ENCODE assay signal across 12 cellular contexts in genomic region chr1:82819234-82819633, GRCh38.
DNase-seq lines count a peak whose midpoint lies in the region; ATAC-seq and TF ChIP-seq lines count a peak whose summit lies in the region.
"Had no signal": no experiment of that assay in that cellular context is flagged by ENCODE, and none has a peak within 500 bp of the region (broad histone marks: within the 10 kb centered on the region; RNA-seq: fewer than 3 reads in every experiment).

No MANE protein-coding gene starts in this region.

- no peaks in the 10 kb centered on the region for H3K4me1 ChIP-seq in fibroblast of lung (ENCODE audit: control insufficient read depth, extremely low read depth, insufficient read depth, low read length)
- no peaks in the 10 kb centered on the region for H3K4me1 ChIP-seq in ovary (ENCODE audit: insufficient read depth)
- H3K4me1 ChIP-seq: body of pancreas, lower lobe of right lung had no signal

- H3K27ac ChIP-seq in fibroblast of lung (ENCODE audit: insufficient read depth, low read length) (no peak overlapping the region), ovary (no peak overlapping the region)
- H3K27ac ChIP-seq: body of pancreas, lower lobe of right lung had no signal

- H3K4me3 ChIP-seq in fibroblast of lung (replicated peaks in 1 of 4; ENCODE audit: control extremely low read depth in 1 of 4, insufficient read depth in 1 of 4, low read depth in 3 of 4, low read length in 4 of 4) (peak overlapping the region in 1 of 4 experiments; percentile 14), ovary (no peak overlapping the region)
- H3K4me3 ChIP-seq: body of pancreas, lower lobe of right lung had no signal

- no peak overlapping the region for H3K9ac ChIP-seq in fibroblast of lung (ENCODE audit: insufficient read depth, low read length)

- no peak for TF ChIP-seq CTCF in fibroblast of lung (conservative IDR thresholded peaks at IDR 0.05 in 1 of 2, IDR thresholded peaks at IDR 0.05 in 1 of 2; ENCODE audit: low read depth in 1 of 2, low read length in 2 of 2)
- no peak for TF ChIP-seq CTCF in ovary (IDR thresholded peaks at IDR 0.05)

- TF ChIP-seq POLR2A in GM18505 (IDR thresholded peaks at IDR 0.05; ENCODE audit: borderline replicate concordance, extremely low read depth, insufficient read depth, insufficient read length) (no peak), ovary (IDR thresholded peaks at IDR 0.05) (no peak)

- no peaks in the 10 kb centered on the region for H4K20me1 ChIP-seq in fibroblast of lung (ENCODE audit: control insufficient read depth, extremely low read depth, insufficient read depth, low read length)

- intact Hi-C loops in ovary (cut with DNase I), result no loop called here

- no peaks in the 10 kb centered on the region for H3K79me2 ChIP-seq in fibroblast of lung (ENCODE audit: control insufficient read depth, insufficient read depth, low read length)

- ATAC-seq in GM18505 (IDR thresholded peaks at IDR 0.05; ENCODE audit: unreplicated experiment), result peak; percentile 61
- peak; percentile 74 for ATAC-seq in GM19463 (IDR thresholded peaks at IDR 0.05; ENCODE audit: unreplicated experiment)
- ATAC-seq in HG03432 (IDR thresholded peaks at IDR 0.05; ENCODE audit: unreplicated experiment), result peak; percentile 81
- ATAC-seq: body of pancreas, sciatic nerve had no signal

- peak overlapping the region; percentile 65 for H2AFZ ChIP-seq in fibroblast of lung (ENCODE audit: low read length)

- DNase-seq in fibroblast of lung (ENCODE audit: low read depth in 2 of 2), result no peak
- DNase-seq in MV-4-11 (lab: John Stamatoyannopoulos, UW), result no peak
- DNase-seq in DMS114 treated with DMSO at 0.1 percent for 48 hours (lab: John Stamatoyannopoulos, UW; ENCODE audit: unreplicated experiment), result no peak
- no peak for DNase-seq in ovary
- no peak for DNase-seq in amniotic stem cell (lab: John Stamatoyannopoulos, UW)
- DNase-seq: body of pancreas, lower lobe of right lung, SHP77 treated with DMSO at 0.1 percent for 48 hours had no signal

- TF ChIP-seq EP300 in ovary (IDR thresholded peaks at IDR 0.05), result no peak

- no peaks in the 10 kb centered on the region for H3K36me3 ChIP-seq in fibroblast of lung (ENCODE audit: control insufficient read depth, insufficient read depth, low read length)
- no peaks in the 10 kb centered on the region for H3K36me3 ChIP-seq in ovary
- H3K36me3 ChIP-seq: lower lobe of right lung had no signal

- WGBS in ovary, 3 donors, result 29 to 50% (median 44%) methylated on average over 1 of the region's 1 CpG

- no peaks in the 10 kb centered on the region for H3K27me3 ChIP-seq in fibroblast of lung (ENCODE audit: control insufficient read depth, insufficient read depth, low read length)
- no peaks in the 10 kb centered on the region for H3K27me3 ChIP-seq in ovary
- H3K27me3 ChIP-seq: body of pancreas had no signal

- no peaks in the 10 kb centered on the region for H3K9me3 ChIP-seq in fibroblast of lung (ENCODE audit: control insufficient read depth, insufficient read depth, low read depth, low read length)
- H3K9me3 ChIP-seq in ovary, result no peaks in the 10 kb centered on the region
- H3K9me3 ChIP-seq: body of pancreas, lower lobe of right lung had no signal

- H3K4me2 ChIP-seq in fibroblast of lung (ENCODE audit: extremely low read depth, insufficient read depth, low read length), result no peak overlapping the region
